ENCODE assay signal across 6 cellular contexts in the genomic region with DNA sequence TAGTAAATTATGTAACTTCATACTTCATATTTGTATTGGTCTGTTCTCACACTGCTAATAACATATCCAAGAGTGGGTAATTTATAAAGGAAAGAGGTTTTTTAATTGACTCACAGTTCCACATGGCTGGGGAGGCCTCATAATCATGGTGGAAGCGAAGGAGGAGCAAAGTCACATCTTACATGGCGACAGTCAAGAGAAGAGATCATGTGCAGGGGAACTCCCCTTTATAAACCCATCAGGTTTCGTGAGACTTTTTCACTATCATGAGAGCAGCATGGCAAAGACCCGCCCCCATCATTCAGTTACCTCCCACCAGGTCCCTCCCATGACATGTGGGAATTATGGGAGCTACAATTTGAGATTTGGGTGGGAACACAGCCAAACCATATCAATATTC. TPM values are rescaled to one million over a fixed set of nuclear protein-coding genes. Genes with fewer than 3 reads are reported as not detected.
A peak's percentile ranks its signal among the peaks of the same experiment; 100 is the strongest.
DNase-seq lines count a peak whose midpoint lies in the region; ATAC-seq, FAIRE-seq and TF ChIP-seq lines count a peak whose summit lies in the region.
"Not testable (repeated sequence)": the region's sequence is repeated elsewhere in the genome, so short reads cannot be mapped to it uniquely, and the experiment has no call there.

No MANE protein-coding gene starts in this region.

- H3K4me3 ChIP-seq in HEK293 (ENCODE audit: low read depth, low read length); RWPE2 (ENCODE audit: severe bottlenecking); K562; trophoblast cell (ENCODE audit: low read depth, low read length); gastrocnemius medialis: not testable (repeated sequence)

- not testable (repeated sequence) for ATAC-seq in RWPE2 (ENCODE audit: low read depth); K562; gastrocnemius medialis

- H3K79me1 ChIP-seq in trophoblast cell (ENCODE audit: low read length) = not testable (repeated sequence)

- in situ Hi-C loops in K562 (cut with MboI); gastrocnemius medialis (cut with MboI; ENCODE audit: low sequenced_read_pairs in 4 of 4): not testable (repeated sequence)

- not testable (repeated sequence) for H3K9me1 ChIP-seq in K562 (ENCODE audit: control insufficient read depth, insufficient read depth, low read length)

- not testable (repeated sequence) for H3K27ac Mint-ChIP-seq in endothelial cell (ENCODE audit: unreplicated experiment)

- not testable (repeated sequence) for H3K9ac ChIP-seq in K562 (ENCODE audit: insufficient read depth in 1 of 2, low read depth in 2 of 2, low read length in 2 of 2); trophoblast cell (ENCODE audit: low read length)

- H3K4me1 ChIP-seq in HEK293 (ENCODE audit: control insufficient read depth, insufficient read depth, low read length); trophoblast cell (ENCODE audit: control insufficient read depth in 1 of 2, insufficient read depth in 2 of 2, low read length in 2 of 2): not testable (repeated sequence)
- H3K4me1 ChIP-seq in RWPE2 (ENCODE audit: insufficient read depth, poor library complexity, severe bottlenecking) = peaks cover 37% of the 10 kb centered on the region
- peaks cover 8 to 16% of the 10 kb centered on the region in 2 experiments; a peak in 4 of 5 replicates for H3K4me1 ChIP-seq in K562 (replicated peaks in 1 of 2; ENCODE audit: control insufficient read depth in 2 of 2, insufficient read depth in 2 of 2, low read length in 2 of 2)
- peaks cover 66 to 86% of the 10 kb centered on the region in 2 donors for H3K4me1 ChIP-seq in gastrocnemius medialis

- not testable (repeated sequence) for H3K27ac ChIP-seq in HEK293 (ENCODE audit: extremely low read depth, low read depth, low read length); K562 (ENCODE audit: extremely low read depth, low read depth, low read length); trophoblast cell (ENCODE audit: low read depth, low read length)
- H3K27ac ChIP-seq in RWPE2 (ENCODE audit: poor library complexity, severe bottlenecking) = peak overlapping the region; percentile 44
- peak overlapping the region; percentile 86 to 99 (median 96) for H3K27ac ChIP-seq in gastrocnemius medialis

- not testable (repeated sequence) for H2AFZ ChIP-seq in K562 (ENCODE audit: low read depth, low read length); trophoblast cell (ENCODE audit: insufficient read depth, low read length, poor library complexity)

- H2BK5ac ChIP-seq in trophoblast cell (ENCODE audit: low read depth, low read length, poor library complexity) = not testable (repeated sequence)

- not testable (repeated sequence) for H4K12ac ChIP-seq in trophoblast cell (ENCODE audit: low read depth, low read length)

- not testable (repeated sequence) for H3K9me3 ChIP-seq in HEK293 (ENCODE audit: control insufficient read depth, insufficient read depth, low read depth, low read length); RWPE2 (ENCODE audit: severe bottlenecking); K562 (replicated peaks; ENCODE audit: control insufficient read depth, insufficient read depth, low read depth, low read length); trophoblast cell (ENCODE audit: insufficient read depth, low read depth, low read length); gastrocnemius medialis

- H3K4me3 Mint-ChIP-seq in endothelial cell (ENCODE audit: unreplicated experiment) = peak overlapping the region; percentile 33

- not testable (repeated sequence) for H4K8ac ChIP-seq in trophoblast cell (ENCODE audit: low read depth, low read length)

- TF ChIP-seq EP300 in K562 (IDR thresholded peaks at IDR 0.05; ENCODE audit: low read length) = not testable (repeated sequence)

- peaks cover 90% of the 10 kb centered on the region for H3K79me2 ChIP-seq in K562 (ENCODE audit: control insufficient read depth, insufficient read depth, low read length)
- not testable (repeated sequence) for H3K79me2 ChIP-seq in trophoblast cell (ENCODE audit: control insufficient read depth, insufficient read depth, low read length, poor library complexity)

- CTCF ChIA-PET in HEK293 (lab: Yijun Ruan, JAX) = interaction anchor here (1.1 kb wide), 1 partner anchor 64 kb away, joined by 4 read pairs; no protein-coding TSS in a partner anchor
- CTCF ChIA-PET in K562 (lab: Yijun Ruan, JAX; ENCODE audit: low intra/inter-chr PET ratio) = not testable (repeated sequence)

- not testable (repeated sequence) for TF ChIP-seq RAD21 in K562 (CRISPR knock-in tag; conservative IDR thresholded peaks at IDR 0.05 in 1 of 2, IDR thresholded peaks at IDR 0.05 in 1 of 2)

- POLR2A ChIA-PET in HEK293 (lab: Yijun Ruan, JAX); K562 (lab: Yijun Ruan, JAX): not testable (repeated sequence)

- not testable (repeated sequence) for H3K4me2 ChIP-seq in K562 (ENCODE audit: insufficient read depth, low read length); trophoblast cell (ENCODE audit: low read length)

- not testable (repeated sequence) for H3K27me3 Mint-ChIP-seq in endothelial cell (ENCODE audit: unreplicated experiment)

- H2AK5ac ChIP-seq in trophoblast cell (ENCODE audit: low read length) = not testable (repeated sequence)

- not testable (repeated sequence) for H3K18ac ChIP-seq in trophoblast cell (ENCODE audit: low read length)

- H3K9me3 Mint-ChIP-seq in endothelial cell (ENCODE audit: unreplicated experiment) = not testable (repeated sequence)

- 89% methylated on average over 4 of the region's 4 CpGs for WGBS in K562 (ENCODE audit: insufficient coverage, low coverage, missing lambda C conversion rate)
- no CpG with 5 or more reads among the region's 4 CpGs for WGBS in trophoblast cell (ENCODE audit: extremely low coverage, insufficient coverage, insufficient read length)

- H3K27me3 ChIP-seq in RWPE2 (ENCODE audit: insufficient read depth, poor library complexity, severe bottlenecking); K562 (ENCODE audit: control insufficient read depth in 2 of 2, insufficient read depth in 2 of 2, low read length in 2 of 2); trophoblast cell (ENCODE audit: insufficient read depth, low read length); gastrocnemius medialis: not testable (repeated sequence)

- intact Hi-C loops in K562 (cut with micrococcal nuclease); gastrocnemius medialis (cut with DNase I; ENCODE audit: low total_unique reads): not testable (repeated sequence)

- not testable (repeated sequence) for H3K36me3 ChIP-seq in HEK293 (ENCODE audit: control insufficient read depth in 2 of 2, insufficient read depth in 1 of 2, low read length in 2 of 2); trophoblast cell (ENCODE audit: control insufficient read depth in 1 of 2, insufficient read depth in 2 of 2, low read length in 2 of 2); gastrocnemius medialis
- H3K36me3 ChIP-seq in RWPE2 (ENCODE audit: low read depth) (peaks cover 40% of the 10 kb centered on the region), K562 (ENCODE audit: control insufficient read depth, insufficient read depth, low read length) (peaks cover 11% of the 10 kb centered on the region; the same call in 1 of the 3 replicates)

- not testable (repeated sequence) for H4K91ac ChIP-seq in trophoblast cell (ENCODE audit: low read depth, low read length)

- H2BK12ac ChIP-seq in trophoblast cell (ENCODE audit: low read length) = not testable (repeated sequence)

- not testable (repeated sequence) for H2BK120ac ChIP-seq in trophoblast cell (ENCODE audit: insufficient read depth, low read length, poor library complexity)

- not testable (repeated sequence) for H3K23ac ChIP-seq in trophoblast cell (ENCODE audit: low read length)

- not testable (repeated sequence) for H3K4me1 Mint-ChIP-seq in endothelial cell (ENCODE audit: unreplicated experiment)

- peak overlapping the region; percentile 27 for H3K4ac ChIP-seq in trophoblast cell (ENCODE audit: low read depth, low read length)

- not testable (repeated sequence) for DNase-seq in RWPE2 (ENCODE audit: low spot score); K562 (ENCODE audit: extremely low read depth in 1 of 4, low spot score in 3 of 4); endothelial cell (ENCODE audit: low spot score); trophoblast cell; gastrocnemius medialis

- FAIRE-seq in K562 (lab: Jason Lieb, UNC) = not testable (repeated sequence)

- not testable (repeated sequence) for TF ChIP-seq POLR2A in K562 (conservative IDR thresholded peaks at IDR 0.05); gastrocnemius medialis (IDR thresholded peaks at IDR 0.05)

- not testable (repeated sequence) for H3K14ac ChIP-seq in trophoblast cell (ENCODE audit: low read length)

- BruUV-seq in K562 (replicated peaks; lab: Mats Ljungman, UMichigan) = not testable (repeated sequence)

- not testable (repeated sequence) for TF ChIP-seq CTCF in HEK293 (tag by site-specific recombination; IDR thresholded peaks at IDR 0.05); RWPE2 (IDR thresholded peaks at IDR 0.05; ENCODE audit: poor library complexity, severe bottlenecking); K562 (IDR thresholded peaks at IDR 0.05 in 2 of 3, conservative IDR thresholded peaks at IDR 0.05 in 1 of 3; ENCODE audit: insufficient read depth in 2 of 3, low read depth in 1 of 3, low read length in 3 of 3); endothelial cell (IDR thresholded peaks at IDR 0.05; ENCODE audit: unreplicated experiment); gastrocnemius medialis (IDR thresholded peaks at IDR 0.05 in 4 of 5, conservative IDR thresholded peaks at IDR 0.05 in 1 of 5)

- H3K36me3 Mint-ChIP-seq in endothelial cell (ENCODE audit: low read depth, unreplicated experiment) = peaks cover 15% of the 10 kb centered on the region

- H4K20me1 ChIP-seq in K562 (replicated peaks; ENCODE audit: control insufficient read depth, insufficient read depth, low read length) = not testable (repeated sequence)

RNA-seq across cellular contexts. Expression of gene PDLIM5, which starts 19.0 kb away (rescaled TPM):
- 262 and 263 TPM in 2 replicates for total RNA-seq in K562 (2011; cell fraction: chromatin; rRNA removed; ENCODE audit: low replicate concordance)
- total RNA-seq in K562 (2011; cell fraction: nucleolus; rRNA removed) = 100 and 103 TPM in 2 replicates
- total RNA-seq in K562 (2011; cell fraction: nucleoplasm; rRNA removed) = 170 and 292 TPM in 2 replicates
- total RNA-seq in K562 (2014; rRNA removed) (36.9 and 48.3 TPM in 2 replicates), K562 (2014; rRNA removed; fragmentation: Illumina TruSeq; extraction: Trizol) (79.8 and 82.1 TPM in 2 replicates), K562 (2015; rRNA removed; fragmentation: Illumina TruSeq; extraction: Trizol) (58.5 and 62.5 TPM in 2 replicates), K562 (2021) (89.9 and 97.5 TPM in 2 replicates), endothelial cell (ENCODE audit: unreplicated experiment) (83.5 TPM), gastrocnemius medialis (100 to 1,000 TPM; 473 to 833 (median 673) TPM)
- polyA plus RNA-seq in K562 (2011; rRNA removed) (100 and 126 TPM in 2 replicates), K562 (2014; fragmentation: Illumina TruSeq; extraction: Trizol) (117 and 127 TPM in 2 replicates), K562 (2014; fragmentation: Nextera tagmentation; extraction: Ambion mirVana) (10 to 100 TPM; 42.2 to 55.8 TPM), K562 (2014; rRNA removed) (39.0 and 47.9 TPM in 2 replicates)
- 84.4 and 144 TPM in 2 replicates for polyA plus RNA-seq in K562 (2011; cell fraction: cytosol; rRNA removed)
- polyA plus RNA-seq in K562 (2011; cell fraction: nucleus; rRNA removed) = 60.0 and 82.0 TPM in 2 replicates
- 42.7 and 55.2 TPM in 2 replicates for polyA plus RNA-seq in K562 (2012)
- 213 and 326 TPM in 2 replicates for polyA minus RNA-seq in K562 (2011; rRNA and poly(A)+ RNA removed)
- 60.9 and 98.0 TPM in 2 replicates for polyA minus RNA-seq in K562 (2011; cell fraction: cytosol; rRNA and poly(A)+ RNA removed)
- 172 and 173 TPM in 2 replicates for polyA minus RNA-seq in K562 (2011; cell fraction: nucleus; rRNA and poly(A)+ RNA removed)
- polyA plus RNA-seq in trophoblast cell (2013) = 59.1 and 59.8 TPM in 2 replicates
